Comparison of ENCODE assay signal across 8 cellular contexts in genomic region chr6:164927288-164928040, GRCh38.
DNase-seq lines count a peak whose midpoint lies in the region; ATAC-seq, FAIRE-seq and TF ChIP-seq lines count a peak whose summit lies in the region.

No MANE protein-coding gene starts in this region.

- FAIRE-seq in bronchial epithelial cell (lab: Jason Lieb, UNC) (no peak), kidney (lab: Jason Lieb, UNC) (no peak)

- H3K79me2 ChIP-seq in ACC112 (ENCODE audit: control insufficient read depth, insufficient read depth, low read length, unreplicated experiment) = no peaks in the 10 kb centered on the region

- H3K36me3 ChIP-seq in ACC112 (ENCODE audit: insufficient read depth, low read length) (no peaks in the 10 kb centered on the region), WERI-Rb-1 (no peaks in the 10 kb centered on the region), bronchial epithelial cell (ENCODE audit: control insufficient read depth, insufficient read depth, low read length) (no peaks in the 10 kb centered on the region), kidney (ENCODE audit: control insufficient read depth in 1 of 2, insufficient read depth in 2 of 2, low read length in 2 of 2) (no peaks in the 10 kb centered on the region)

- DNase-seq in NCI-H1694 treated with DMSO at 0.1 percent for 48 hours (lab: John Stamatoyannopoulos, UW) = peak; percentile 18
- peak; percentile 68 for DNase-seq in WERI-Rb-1
- DNase-seq in bronchial epithelial cell (ENCODE audit: low read depth) = peak; percentile 33
- peak; percentile 86 for DNase-seq in kidney
- DNase-seq in stimulated activated CD4-positive, alpha-beta T cell treated with anti-CD3 and anti-CD28 coated beads, Interleukin-2, amount 100 ng/mL, for 4 hours (ENCODE audit: low read depth) = peak; percentile 4

- TF ChIP-seq CTCF in WERI-Rb-1 (IDR thresholded peaks at IDR 0.05; ENCODE audit: low read depth, low read length) (peak; percentile 94), bronchial epithelial cell (IDR thresholded peaks at IDR 0.05; ENCODE audit: insufficient read depth, low read length, severe bottlenecking) (peak; percentile 99), kidney (IDR thresholded peaks at IDR 0.05; ENCODE audit: borderline replicate concordance, extremely low read depth, insufficient read depth) (peak; percentile 87)

- H3K27ac ChIP-seq in ACC112 (ENCODE audit: low read depth, low read length) = no peak overlapping the region
- H3K27ac ChIP-seq in WERI-Rb-1 = no peak overlapping the region
- H3K27ac ChIP-seq in kidney (ENCODE audit: low read depth in 2 of 2, low read length in 2 of 2) = no peak overlapping the region

- no peak overlapping the region for H3K9ac ChIP-seq in kidney (ENCODE audit: low read length in 2 of 2)

- 0 out of 2 replicates have a peak, but pooled peaks cover 11% of the 10 kb centered on the region for H3K27me3 ChIP-seq in ACC112 (ENCODE audit: insufficient read depth, low read length)
- no peaks in the 10 kb centered on the region for H3K27me3 ChIP-seq in WERI-Rb-1 (ENCODE audit: insufficient read depth, low read depth, severe bottlenecking)
- no peaks in the 10 kb centered on the region for H3K27me3 ChIP-seq in bronchial epithelial cell (ENCODE audit: control insufficient read depth, insufficient read depth, low read length)

- ATAC-seq in GM18517 (IDR thresholded peaks at IDR 0.05; ENCODE audit: unreplicated experiment) = peak; percentile 77
- ATAC-seq in HG02970 (IDR thresholded peaks at IDR 0.05; ENCODE audit: low FRiP score, unreplicated experiment) = peak; percentile 92

- H3K4me1 ChIP-seq in ACC112 (ENCODE audit: control insufficient read depth, insufficient read depth, low read length, unreplicated experiment) (no peaks in the 10 kb centered on the region), kidney (ENCODE audit: control insufficient read depth in 1 of 2, insufficient read depth in 1 of 2, low read depth in 1 of 2, low read length in 2 of 2) (no peaks in the 10 kb centered on the region)

- H3K9me3 ChIP-seq in WERI-Rb-1 (ENCODE audit: severe bottlenecking) (no peaks in the 10 kb centered on the region), kidney (ENCODE audit: control insufficient read depth in 1 of 2, low read length in 2 of 2) (no peaks in the 10 kb centered on the region)

- intact Hi-C loops in kidney (cut with DNase I) = no loop called here

- H3K4me3 ChIP-seq in ACC112 (ENCODE audit: low read depth, low read length) (peak overlapping the region; percentile 62), WERI-Rb-1 (ENCODE audit: low read depth, low read length) (peak overlapping the region; percentile 45), bronchial epithelial cell (ENCODE audit: low read depth, low read length) (no peak overlapping the region), kidney (ENCODE audit: low read length in 2 of 2) (peak overlapping the region; percentile 44 to 62)

- no peak overlapping the region for H2AFZ ChIP-seq in ACC112 (ENCODE audit: low read length, unreplicated experiment)

Comparison
In these comparisons a context has a peak if more than half of its experiments do, and no peak if none do; other contexts are left out.
1. DNase-seq: peak in every context shown above with its lines; median percentile 86 in kidney; 68 in WERI-Rb-1; 33 in bronchial epithelial cell; 18 in NCI-H1694 treated with DMSO at 0.1 percent for 48 hours; 4 in stimulated activated CD4-positive, alpha-beta T cell treated with anti-CD3 and anti-CD28 coated beads, Interleukin-2, amount 100 ng/mL, for 4 hours.